In genomic region chr17:4850236-4850635, GRCh38 we compare ENCODE assay signal across 1 cellular context.
TF ChIP-seq lines count a peak whose summit lies in the region.

No MANE protein-coding gene starts in this region.

TF ChIP-seq in A549, 52 proteins besides CTCF, POLR2A, EP300 and RAD21 (continued from another document):
- TF ChIP-seq CBX8 (IDR thresholded peaks at IDR 0.05) (no peak), KDM1A (IDR thresholded peaks at IDR 0.05; ENCODE audit: low read depth) (no peak), PHF8 (IDR thresholded peaks at IDR 0.05; ENCODE audit: borderline replicate concordance, low read depth) (no peak), JUNB (IDR thresholded peaks at IDR 0.05) (no peak), BCL3 (IDR thresholded peaks at IDR 0.05) (no peak), HES2 (IDR thresholded peaks at IDR 0.05) (no peak), POLR2AphosphoS2 (conservative IDR thresholded peaks at IDR 0.05; ENCODE audit: low read length) (no peak), GATA3 (IDR thresholded peaks at IDR 0.05; ENCODE audit: borderline replicate concordance) (no peak), MYC (IDR thresholded peaks at IDR 0.05; ENCODE audit: borderline replicate concordance, low read length) (no peak), ATOH8 (CRISPR knock-in tag; IDR thresholded peaks at IDR 0.05; ENCODE audit: low read depth) (no peak), RCOR1 (IDR thresholded peaks at IDR 0.05; ENCODE audit: low read depth, low read length) (no peak), TFCP2L1 (CRISPR knock-in tag; IDR thresholded peaks at IDR 0.05) (no peak), RNF2 (IDR thresholded peaks at IDR 0.05; ENCODE audit: borderline replicate concordance, low read depth) (no peak)
